In the genomic region with DNA sequence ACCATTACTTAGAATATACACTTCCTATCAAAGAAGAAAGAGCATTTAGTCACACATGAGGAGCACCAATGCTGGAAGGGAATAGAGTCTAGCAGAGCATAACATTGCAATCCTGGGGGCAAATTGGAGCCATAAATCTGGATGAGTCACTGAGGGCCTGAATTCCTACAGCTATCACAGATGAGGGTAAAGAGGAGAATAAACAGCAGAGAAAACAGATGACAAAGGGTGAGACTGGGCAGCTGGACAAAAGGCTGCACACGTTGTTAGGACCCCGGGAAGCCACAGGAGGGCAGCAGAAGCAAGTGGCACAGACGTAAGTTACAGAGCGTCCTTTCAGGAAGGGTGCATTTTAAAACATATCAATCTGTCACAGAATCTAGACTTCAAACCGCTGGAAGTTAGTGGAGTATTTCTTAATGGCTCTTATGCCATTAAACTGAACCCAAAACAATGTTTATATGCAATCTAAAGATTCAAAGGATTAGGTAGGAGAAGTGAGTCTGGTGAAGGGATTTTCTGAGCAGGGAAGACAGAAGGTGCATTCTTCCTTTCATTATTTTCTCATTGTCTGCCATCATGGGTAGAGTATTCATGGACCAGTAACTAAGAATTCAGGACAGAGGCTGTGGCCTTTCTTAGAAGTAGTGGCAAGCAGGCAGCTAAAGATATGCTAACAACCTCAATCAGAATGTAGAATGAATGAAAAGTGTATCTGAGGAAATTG, we compare ENCODE assay signal across 8 cellular contexts.
A peak's percentile ranks its signal among the peaks of the same experiment; 100 is the strongest.
DNase-seq lines count a peak whose midpoint lies in the region; ATAC-seq and TF ChIP-seq lines count a peak whose summit lies in the region.

No MANE protein-coding gene starts in this region.

- H3K27ac ChIP-seq in left ventricle myocardium inferior (replicated peaks), result no peak overlapping the region

- POLR2A ChIA-PET in activated naive CD8-positive, alpha-beta T cell treated with anti-CD3 and anti-CD28 coated beads, Interleukin-2, amount 10 ng/mL, durations not matched to agents 7 days and 5 days (lab: Charles Lee), result no interaction called here

- H3K27me3 Mint-ChIP-seq in activated naive CD8-positive, alpha-beta T cell treated with anti-CD3 and anti-CD28 coated beads, Interleukin-2, amount 10 ng/mL, durations not matched to agents 7 days and 5 days, result peaks cover 3% of the 10 kb centered on the region

- H3K4me1 ChIP-seq in left ventricle myocardium inferior, result no peaks in the 10 kb centered on the region

- no peaks in the 10 kb centered on the region for H3K27me3 ChIP-seq in left ventricle myocardium inferior (ENCODE audit: low read depth)

- H3K4me3 Mint-ChIP-seq in activated naive CD8-positive, alpha-beta T cell treated with anti-CD3 and anti-CD28 coated beads, Interleukin-2, amount 10 ng/mL, durations not matched to agents 7 days and 5 days, result peak overlapping the region; percentile 27

- H3K4me3 ChIP-seq in left ventricle myocardium inferior, result no peak overlapping the region

- peak; percentile 98 for DNase-seq in EL
- peak; percentile 98 for DNase-seq in NCI-H69 (lab: John Stamatoyannopoulos, UW)
- peak; percentile 38 for DNase-seq in activated naive CD8-positive, alpha-beta T cell treated with anti-CD3 and anti-CD28 coated beads, Interleukin-2, amount 10 ng/mL, durations not matched to agents 7 days and 5 days
- peak; percentile 51 for DNase-seq in left ventricle myocardium inferior
- peak; percentile 99 for DNase-seq in renal cortical epithelial cell (ENCODE audit: low read depth)
- DNase-seq in activated gamma-delta T cell treated with Interleukin-2 at 50 U/mL for 16 hours, result no peak

- H3K36me3 ChIP-seq in left ventricle myocardium inferior, result no peaks in the 10 kb centered on the region

- peaks cover 3% of the 10 kb centered on the region for H3K4me1 Mint-ChIP-seq in activated naive CD8-positive, alpha-beta T cell treated with anti-CD3 and anti-CD28 coated beads, Interleukin-2, amount 10 ng/mL, durations not matched to agents 7 days and 5 days

- intact Hi-C loops in left ventricle myocardium inferior (cut with micrococcal nuclease), result loop anchor here (10.0 kb wide), 1 partner anchor 394 kb away; a partner anchor contains a TSS

- peak; percentile 85 for TF ChIP-seq CTCF in left ventricle myocardium inferior (IDR thresholded peaks at IDR 0.05; ENCODE audit: borderline replicate concordance)

- H3K36me3 Mint-ChIP-seq in activated naive CD8-positive, alpha-beta T cell treated with anti-CD3 and anti-CD28 coated beads, Interleukin-2, amount 10 ng/mL, durations not matched to agents 7 days and 5 days, result no peaks in the 10 kb centered on the region

- no peaks in the 10 kb centered on the region for H3K9me3 Mint-ChIP-seq in activated naive CD8-positive, alpha-beta T cell treated with anti-CD3 and anti-CD28 coated beads, Interleukin-2, amount 10 ng/mL, durations not matched to agents 7 days and 5 days

- no peaks in the 10 kb centered on the region for H3K9me3 ChIP-seq in left ventricle myocardium inferior (replicated peaks)

- peak; percentile 91 for ATAC-seq in GM21390 (IDR thresholded peaks at IDR 0.05; ENCODE audit: unreplicated experiment)
- peak; percentile 97 for ATAC-seq in HG03571 (IDR thresholded peaks at IDR 0.05; ENCODE audit: unreplicated experiment)
- peak; percentile 73 for ATAC-seq in activated naive CD8-positive, alpha-beta T cell treated with anti-CD3 and anti-CD28 coated beads, Interleukin-2, amount 10 ng/mL, durations not matched to agents 7 days and 5 days (ENCODE audit: low read depth)

- no peak overlapping the region for H3K27ac Mint-ChIP-seq in activated naive CD8-positive, alpha-beta T cell treated with anti-CD3 and anti-CD28 coated beads, Interleukin-2, amount 10 ng/mL, durations not matched to agents 7 days and 5 days
